Comparison of ENCODE assay signal across 10 cellular contexts in the genomic region with DNA sequence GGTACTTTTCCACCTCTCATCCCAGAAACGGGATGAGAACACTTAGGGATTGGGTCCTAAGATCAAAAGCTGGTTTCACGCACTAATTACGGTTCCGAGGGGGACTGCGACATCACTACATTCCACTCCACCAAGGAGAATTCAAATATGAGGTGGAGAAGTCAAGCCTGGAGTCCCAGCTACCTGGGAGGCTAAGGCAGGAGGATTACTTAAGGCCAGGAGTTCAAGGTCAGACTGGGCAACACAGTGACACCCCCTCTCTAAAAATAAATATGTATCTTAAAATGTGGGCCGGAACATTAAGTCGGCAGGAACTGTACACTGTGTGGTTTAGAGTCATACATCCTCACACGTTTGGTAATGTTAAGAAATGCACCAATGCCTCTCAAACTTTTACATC. TPM values are rescaled to one million over a fixed set of nuclear protein-coding genes. Genes with fewer than 3 reads are reported as not detected.
DNase-seq lines count a peak whose midpoint lies in the region; ATAC-seq and TF ChIP-seq lines count a peak whose summit lies in the region.
"Had no signal": no experiment of that assay in that cellular context is flagged by ENCODE, and none has a peak within 500 bp of the region (broad histone marks: within the 10 kb centered on the region; RNA-seq: fewer than 3 reads in every experiment).

No MANE protein-coding gene starts in this region.

- CTCF ChIA-PET in CD4-positive, alpha-beta memory T cell (lab: Charles Lee; ENCODE audit: partially characterized antibody) = interaction anchor here (1.0 kb wide), 1 partner anchor 20 kb away, joined by 6 read pairs; no protein-coding TSS in a partner anchor

- no peak for ATAC-seq in GM18517 (IDR thresholded peaks at IDR 0.05; ENCODE audit: unreplicated experiment)
- ATAC-seq: activated CD4-positive, CD25-positive, alpha-beta regulatory T cell treated with anti-CD3 and anti-CD28 coated beads, Interleukin-2, amount 50 U/mL, for 24 hours had no signal

- H3K36me3 Mint-ChIP-seq in CD4-positive, alpha-beta memory T cell = peaks cover 8 to 33% of the 10 kb centered on the region in 2 donors
- H3K36me3 Mint-ChIP-seq in neural progenitor cell = peaks cover 11% of the 10 kb centered on the region

- H3K27me3 ChIP-seq in CD4-positive, alpha-beta memory T cell (ENCODE audit: insufficient read depth, low read length) = no peaks in the 10 kb centered on the region
- no peaks in the 10 kb centered on the region for H3K27me3 ChIP-seq in NT2/D1 (ENCODE audit: insufficient read depth, insufficient read length)
- H3K27me3 ChIP-seq in endocrine pancreas (ENCODE audit: control insufficient read depth, insufficient read depth, low read length) = no peaks in the 10 kb centered on the region
- no peaks in the 10 kb centered on the region for H3K27me3 ChIP-seq in neural progenitor cell

- no peak overlapping the region for H3K4me2 ChIP-seq in neural progenitor cell

- peaks cover 19% of the 10 kb centered on the region for H3K36me3 ChIP-seq in CD4-positive, alpha-beta memory T cell (ENCODE audit: insufficient read depth, low read length)
- H3K36me3 ChIP-seq in NT2/D1 (ENCODE audit: insufficient read depth, insufficient read length, low read length) (peaks cover 52% of the 10 kb centered on the region), endocrine pancreas (ENCODE audit: control insufficient read depth, insufficient read depth, low read length) (no peaks in the 10 kb centered on the region), neural progenitor cell (no peaks in the 10 kb centered on the region)

- no peak overlapping the region for H3K4me3 ChIP-seq in CD4-positive, alpha-beta memory T cell (ENCODE audit: low read length in 2 of 2)
- H3K4me3 ChIP-seq in NT2/D1 (ENCODE audit: insufficient read length, low read depth) (no peak overlapping the region), endocrine pancreas (ENCODE audit: control insufficient read depth, insufficient read depth, low read length) (peak overlapping the region; percentile 91), neural progenitor cell (no peak overlapping the region)

- peaks cover 0 to 2% (median 0%) of the 10 kb centered on the region in 8 donors for H3K9me3 Mint-ChIP-seq in CD4-positive, alpha-beta memory T cell
- H3K9me3 Mint-ChIP-seq in neural progenitor cell = no peaks in the 10 kb centered on the region

- no peaks in the 10 kb centered on the region for H3F3A ChIP-seq in neural progenitor cell (ENCODE audit: low read depth)

- peaks cover 16 to 40% (median 30%) of the 10 kb centered on the region in 4 donors for H3K4me1 Mint-ChIP-seq in CD4-positive, alpha-beta memory T cell
- peaks cover 24% of the 10 kb centered on the region for H3K4me1 Mint-ChIP-seq in neural progenitor cell

- peak overlapping the region; percentile 94 to 98 (median 97) for H3K4me3 Mint-ChIP-seq in CD4-positive, alpha-beta memory T cell
- H3K4me3 Mint-ChIP-seq in neural progenitor cell = peak overlapping the region; percentile 92

- H3K27me3 Mint-ChIP-seq in CD4-positive, alpha-beta memory T cell = no peaks in the 10 kb centered on the region
- no peaks in the 10 kb centered on the region for H3K27me3 Mint-ChIP-seq in neural progenitor cell (ENCODE audit: insufficient read depth, low read depth)

- H3K27ac Mint-ChIP-seq in CD4-positive, alpha-beta memory T cell = peak overlapping the region; percentile 8 to 99 (median 92)
- H3K27ac Mint-ChIP-seq in neural progenitor cell = no peak overlapping the region

- no peak for DNase-seq in CD4-positive, alpha-beta memory T cell
- no peak for DNase-seq in NT2/D1 (ENCODE audit: low read depth, low spot score)
- no peak for DNase-seq in neural progenitor cell (ENCODE audit: low spot score)
- DNase-seq in NCI-H345 (lab: John Stamatoyannopoulos, UW) = no peak
- no peak for DNase-seq in RPMI8226
- DNase-seq: cerebellar nuclear complex; stimulated activated naive CD4-positive, alpha-beta T cell had no signal

- H3K4me1 ChIP-seq in CD4-positive, alpha-beta memory T cell (ENCODE audit: insufficient read depth, low read length) = peaks cover 28% of the 10 kb centered on the region
- H3K4me1 ChIP-seq in NT2/D1 (ENCODE audit: insufficient read depth, insufficient read length) (peaks cover 16% of the 10 kb centered on the region), endocrine pancreas (ENCODE audit: control insufficient read depth, insufficient read depth, low read length) (no peaks in the 10 kb centered on the region), neural progenitor cell (peaks cover 6% of the 10 kb centered on the region)

- H4K20me1 ChIP-seq in neural progenitor cell (ENCODE audit: low read depth) = peaks cover 14% of the 10 kb centered on the region

- intact Hi-C loops in CD4-positive, alpha-beta memory T cell (cut with micrococcal nuclease) = no loop called here

- POLR2A ChIA-PET in CD4-positive, alpha-beta memory T cell (lab: Charles Lee; ENCODE audit: partially characterized antibody) = interaction anchor here (1.0 kb wide), 1 partner anchor 24 kb away, joined by 4 read pairs; no protein-coding TSS in a partner anchor

- H3K9ac ChIP-seq in NT2/D1 (ENCODE audit: insufficient read length, low read depth) (peak overlapping the region; percentile 44), endocrine pancreas (ENCODE audit: control insufficient read depth, insufficient read depth, low read length) (peak overlapping the region; percentile 43), neural progenitor cell (no peak overlapping the region)

- H3K27ac ChIP-seq in CD4-positive, alpha-beta memory T cell (ENCODE audit: low read depth, low read length) = no peak overlapping the region
- H3K27ac ChIP-seq in neural progenitor cell = no peak overlapping the region

- H3K79me2 ChIP-seq in neural progenitor cell (ENCODE audit: low read depth) = peaks cover 21% of the 10 kb centered on the region

- no peak overlapping the region for H2AFZ ChIP-seq in neural progenitor cell (replicated peaks)

- H3K9me3 ChIP-seq in CD4-positive, alpha-beta memory T cell (ENCODE audit: control insufficient read depth in 1 of 2, low read length in 2 of 2) = no peaks in the 10 kb centered on the region
- H3K9me3 ChIP-seq in NT2/D1 (ENCODE audit: insufficient read depth, low read length) (no peaks in the 10 kb centered on the region), endocrine pancreas (ENCODE audit: control insufficient read depth, low read length) (no peaks in the 10 kb centered on the region), neural progenitor cell (ENCODE audit: low read depth) (no peaks in the 10 kb centered on the region)

- TF ChIP-seq CTCF in neural progenitor cell (IDR thresholded peaks at IDR 0.05) = no peak

RNA-seq across cellular contexts. Expression of a gene that starts 1.6 kb away (rescaled TPM):
- 10 to 100 TPM; 76.4 to 82.4 TPM for total RNA-seq in CD4-positive, alpha-beta memory T cell
- 10 to 100 TPM in 1 of 2 donors, 1 to 10 TPM in 1; 1.4 to 10.5 TPM for polyA plus RNA-seq in CD4-positive, alpha-beta memory T cell
- 25.2 and 37.5 TPM in 2 replicates for total RNA-seq in neural progenitor cell (ENCODE audit: low replicate concordance)

RNA-seq across cellular contexts. Expression of a gene that starts 1.8 kb away (rescaled TPM):
- 10 to 100 TPM; 11.5 to 14.9 TPM for total RNA-seq in CD4-positive, alpha-beta memory T cell
- polyA plus RNA-seq in CD4-positive, alpha-beta memory T cell = 10 to 100 TPM; 25.5 to 30.7 TPM
- 15.0 and 21.5 TPM in 2 replicates for total RNA-seq in neural progenitor cell (ENCODE audit: low replicate concordance)

RNA-seq across cellular contexts. Expression of a gene that starts 48.0 kb away (rescaled TPM):
- total RNA-seq in CD4-positive, alpha-beta memory T cell = 10 to 100 TPM; 19.6 to 19.8 TPM
- polyA plus RNA-seq in CD4-positive, alpha-beta memory T cell = 10 to 100 TPM; 22.8 to 27.4 TPM
- total RNA-seq in neural progenitor cell (ENCODE audit: low replicate concordance) = 8.3 and 9.2 TPM in 2 replicates

RNA-seq across cellular contexts. Expression of a gene that starts 48.4 kb away (rescaled TPM):
- 10 to 100 TPM; 50.0 to 51.3 TPM for total RNA-seq in CD4-positive, alpha-beta memory T cell
- 10 to 100 TPM; 34.8 to 42.6 TPM for polyA plus RNA-seq in CD4-positive, alpha-beta memory T cell
- 16.8 and 39.0 TPM in 2 replicates for total RNA-seq in neural progenitor cell (ENCODE audit: low replicate concordance)
